In the genomic region with DNA sequence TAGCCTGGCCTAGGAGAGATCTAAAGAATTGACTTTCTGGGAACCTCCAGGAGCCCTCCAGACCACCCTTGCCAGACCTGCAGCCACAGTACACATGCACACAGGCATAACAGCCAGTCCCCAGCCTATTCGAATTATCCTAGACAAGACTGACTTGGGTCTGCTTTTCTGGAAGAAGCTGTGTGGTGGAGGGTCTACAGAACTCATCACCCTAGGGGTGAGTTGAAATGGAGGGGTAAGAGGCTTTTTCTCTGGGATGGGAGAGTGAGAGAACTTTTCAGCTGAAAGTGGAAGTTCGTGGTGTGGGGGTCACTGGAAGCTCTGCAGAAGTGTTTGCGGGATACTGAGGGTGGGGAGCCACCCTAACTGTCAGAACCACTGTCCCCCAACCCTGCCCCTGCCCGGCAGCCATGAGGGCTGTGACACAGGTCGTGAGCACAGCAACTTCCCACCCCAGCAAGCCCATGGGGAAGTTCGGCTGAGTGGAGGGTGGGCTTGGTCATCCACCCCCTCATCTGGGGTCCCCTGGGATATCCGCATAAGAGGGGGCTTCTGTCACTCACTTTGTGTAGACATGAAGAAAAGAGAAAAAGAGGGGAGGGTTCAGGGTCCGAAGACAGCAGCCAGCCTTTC, we compare ENCODE assay signal across 27 cellular contexts. TPM values are rescaled to one million over a fixed set of nuclear protein-coding genes. Genes with fewer than 3 reads are reported as not detected.
"Had no signal": no experiment of that assay in that cellular context is flagged by ENCODE, and none has a peak within 500 bp of the region (broad histone marks: within the 10 kb centered on the region; RNA-seq: fewer than 3 reads in every experiment).

No MANE protein-coding gene starts in this region.

- ATAC-seq: activated CD8-positive, alpha-beta memory T cell treated with anti-CD3 and anti-CD28 coated beads, Interleukin-2, amount 10 ng/mL, durations not matched to agents 7 days and 5 days; effector memory CD8-positive, alpha-beta T cell; left ventricle myocardium superior; stimulated activated memory B cell treated with anti-CD40 and anti-IgM and Interleukin-4, amounts not matched to agents 10 μg/mL and 1 μg/mL and 100 μg/mL, for 72 hours had no signal

- H3K4me3 Mint-ChIP-seq: activated CD4-positive, alpha-beta memory T cell treated with anti-CD3 and anti-CD28 coated beads, Interleukin-2, amount 10 ng/mL, durations not matched to agents 7 days and 5 days; activated CD8-positive, alpha-beta memory T cell treated with anti-CD3 and anti-CD28 coated beads, Interleukin-2, amount 10 ng/mL, durations not matched to agents 7 days and 5 days; activated T-helper 1 cell treated with anti-CD3 and anti-CD28 coated beads, Interleukin-12 subunit alpha, Interleukin-12 subunit beta, Interleukin-2, Interleukin-4 antibody, amounts not matched to agents 30 ng/mL and 10 ng/mL and 1 ng/mL, durations not matched to agents 14 hours and 24 hours and 36 hours; stimulated activated memory B cell treated with anti-CD40 and anti-IgM and Interleukin-4, amounts not matched to agents 10 μg/mL and 1 μg/mL and 100 μg/mL, for 72 hours; T-helper 1 cell treated with Interleukin-12 subunit alpha and Interleukin-12 subunit beta and Interleukin-4 antibody, amounts not matched to agents 30 μg/mL and 1 μg/mL, for 36 hours had no signal

- H3K4me3 ChIP-seq: esophagus muscularis mucosa, right lobe of liver, skin epidermis, vagina had no signal

- H3K36me3 ChIP-seq: esophagus muscularis mucosa, right lobe of liver, vagina had no signal

- H3K27ac ChIP-seq: esophagus muscularis mucosa, right lobe of liver, skin epidermis, vagina had no signal

- H3K36me3 Mint-ChIP-seq: activated CD8-positive, alpha-beta memory T cell treated with anti-CD3 and anti-CD28 coated beads, Interleukin-2, amount 10 ng/mL, durations not matched to agents 7 days and 5 days; stimulated activated memory B cell treated with anti-CD40 and anti-IgM and Interleukin-4, amounts not matched to agents 10 μg/mL and 1 μg/mL and 100 μg/mL, for 72 hours had no signal

- H3K9me3 ChIP-seq: esophagus muscularis mucosa, right lobe of liver, vagina had no signal

- DNase-seq: activated CD4-positive, alpha-beta memory T cell treated with anti-CD3 and anti-CD28 coated beads, Interleukin-2, amount 10 ng/mL, durations not matched to agents 7 days and 5 days; activated CD4-positive, alpha-beta T cell treated with anti-CD3 and anti-CD28 coated beads for 48 hours; activated CD4-positive, CD25-positive, alpha-beta regulatory T cell; activated CD8-positive, alpha-beta memory T cell treated with anti-CD3 and anti-CD28 coated beads, Interleukin-2, amount 10 ng/mL, durations not matched to agents 7 days and 5 days; activated gamma-delta T cell; activated naive CD4-positive, alpha-beta T cell treated with anti-CD3 and anti-CD28 coated beads, Interleukin-2, amount 50 U/mL, for 16 hours; activated T-cell treated with anti-CD3 and anti-CD28 coated beads for 4 hours; central memory CD4-positive, alpha-beta T cell; effector memory CD8-positive, alpha-beta T cell; hippocampal formation; left ventricle myocardium superior; mammary epithelial cell; occipital lobe; right lobe of liver; trophoblast cell had no signal

- H3K27ac Mint-ChIP-seq: activated CD4-positive, alpha-beta memory T cell treated with anti-CD3 and anti-CD28 coated beads, Interleukin-2, amount 10 ng/mL, durations not matched to agents 7 days and 5 days; activated CD8-positive, alpha-beta memory T cell treated with anti-CD3 and anti-CD28 coated beads, Interleukin-2, amount 10 ng/mL, durations not matched to agents 7 days and 5 days; effector memory CD8-positive, alpha-beta T cell; stimulated activated memory B cell treated with anti-CD40 and anti-IgM and Interleukin-4, amounts not matched to agents 10 μg/mL and 1 μg/mL and 100 μg/mL, for 72 hours; T-helper 1 cell treated with Interleukin-12 subunit alpha and Interleukin-12 subunit beta and Interleukin-4 antibody, amounts not matched to agents 30 μg/mL and 1 μg/mL, for 36 hours had no signal

- H3K9me3 Mint-ChIP-seq: activated CD4-positive, alpha-beta memory T cell treated with anti-CD3 and anti-CD28 coated beads, Interleukin-2, amount 10 ng/mL, durations not matched to agents 7 days and 5 days; activated T-helper 1 cell treated with anti-CD3 and anti-CD28 coated beads, Interleukin-12 subunit alpha, Interleukin-12 subunit beta, Interleukin-2, Interleukin-4 antibody, amounts not matched to agents 30 ng/mL and 10 ng/mL and 1 ng/mL, durations not matched to agents 14 hours and 24 hours and 36 hours; effector memory CD8-positive, alpha-beta T cell; stimulated activated memory B cell treated with anti-CD40 and anti-IgM and Interleukin-4, amounts not matched to agents 10 μg/mL and 1 μg/mL and 100 μg/mL, for 72 hours; T-helper 1 cell treated with Interleukin-12 subunit alpha and Interleukin-12 subunit beta and Interleukin-4 antibody, amounts not matched to agents 30 μg/mL and 1 μg/mL, for 36 hours had no signal

RNA-seq across cellular contexts. Expression of gene TLX1, which starts 7.8 kb away (rescaled TPM):
- total RNA-seq: activated CD4-positive, alpha-beta memory T cell treated with anti-CD3 and anti-CD28 coated beads, Interleukin-2, amount 10 ng/mL, durations not matched to agents 7 days and 5 days; activated CD8-positive, alpha-beta memory T cell treated with anti-CD3 and anti-CD28 coated beads, Interleukin-2, amount 10 ng/mL, durations not matched to agents 7 days and 5 days; activated T-helper 1 cell treated with anti-CD3 and anti-CD28 coated beads, Interleukin-12 subunit alpha, Interleukin-12 subunit beta, Interleukin-2, Interleukin-4 antibody, amounts not matched to agents 30 ng/mL and 10 ng/mL and 1 ng/mL, durations not matched to agents 14 hours and 24 hours and 36 hours; astrocyte; dermis microvascular lymphatic vessel endothelial cell; endothelial cell of umbilical vein; esophagus muscularis mucosa; frontal cortex; left ventricle myocardium superior; mammary epithelial cell; occipital lobe; temporal lobe; vagina had no signal
- polyA plus RNA-seq: endothelial cell of umbilical vein, mammary epithelial cell, neural cell had no signal
